1 cellular context compared by ENCODE assay signal in the genomic region with DNA sequence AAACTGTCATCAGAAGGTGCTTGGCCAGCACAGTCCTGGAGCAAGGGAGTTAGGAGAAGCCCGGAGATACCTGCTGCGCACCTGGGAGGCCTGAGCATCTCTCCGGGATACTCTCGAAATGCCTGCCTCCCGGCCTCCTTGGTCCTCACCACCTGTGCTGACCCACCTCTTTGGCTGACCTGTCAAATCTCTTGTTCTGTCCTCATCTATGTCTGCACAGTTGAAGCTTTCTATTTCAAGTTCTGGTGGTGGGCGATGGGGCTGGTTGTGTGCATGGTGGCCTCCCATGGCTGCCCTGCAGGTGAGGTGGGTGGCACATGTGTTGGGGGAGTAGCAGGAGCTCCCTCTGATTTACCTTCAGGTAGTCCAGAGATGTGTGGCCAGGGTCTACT.
TF ChIP-seq lines count a peak whose summit lies in the region.

No MANE protein-coding gene starts in this region.

TF ChIP-seq in IMR-90, 13 proteins besides CTCF, POLR2A, EP300 and RAD21:
- TF ChIP-seq, protein P1, sequence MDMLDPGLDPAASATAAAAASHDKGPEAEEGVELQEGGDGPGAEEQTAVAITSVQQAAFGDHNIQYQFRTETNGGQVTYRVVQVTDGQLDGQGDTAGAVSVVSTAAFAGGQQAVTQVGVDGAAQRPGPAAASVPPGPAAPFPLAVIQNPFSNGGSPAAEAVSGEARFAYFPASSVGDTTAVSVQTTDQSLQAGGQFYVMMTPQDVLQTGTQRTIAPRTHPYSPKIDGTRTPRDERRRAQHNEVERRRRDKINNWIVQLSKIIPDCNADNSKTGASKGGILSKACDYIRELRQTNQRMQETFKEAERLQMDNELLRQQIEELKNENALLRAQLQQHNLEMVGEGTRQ (IDR thresholded peaks at IDR 0.05; ENCODE audit: low read depth, low read length) = no peak
- TF ChIP-seq SMC3 (IDR thresholded peaks at IDR 0.05; ENCODE audit: low read depth, low read length) (no peak), CHD1 (IDR thresholded peaks at IDR 0.05; ENCODE audit: low read depth, low read length) (no peak), CEBPB (IDR thresholded peaks at IDR 0.05; ENCODE audit: low read depth, low read length) (no peak), RCOR1 (IDR thresholded peaks at IDR 0.05; ENCODE audit: insufficient replicate concordance, low read length) (no peak), RFX5 (IDR thresholded peaks at IDR 0.05; ENCODE audit: low read depth, low read length) (no peak)
